In the genomic region with DNA sequence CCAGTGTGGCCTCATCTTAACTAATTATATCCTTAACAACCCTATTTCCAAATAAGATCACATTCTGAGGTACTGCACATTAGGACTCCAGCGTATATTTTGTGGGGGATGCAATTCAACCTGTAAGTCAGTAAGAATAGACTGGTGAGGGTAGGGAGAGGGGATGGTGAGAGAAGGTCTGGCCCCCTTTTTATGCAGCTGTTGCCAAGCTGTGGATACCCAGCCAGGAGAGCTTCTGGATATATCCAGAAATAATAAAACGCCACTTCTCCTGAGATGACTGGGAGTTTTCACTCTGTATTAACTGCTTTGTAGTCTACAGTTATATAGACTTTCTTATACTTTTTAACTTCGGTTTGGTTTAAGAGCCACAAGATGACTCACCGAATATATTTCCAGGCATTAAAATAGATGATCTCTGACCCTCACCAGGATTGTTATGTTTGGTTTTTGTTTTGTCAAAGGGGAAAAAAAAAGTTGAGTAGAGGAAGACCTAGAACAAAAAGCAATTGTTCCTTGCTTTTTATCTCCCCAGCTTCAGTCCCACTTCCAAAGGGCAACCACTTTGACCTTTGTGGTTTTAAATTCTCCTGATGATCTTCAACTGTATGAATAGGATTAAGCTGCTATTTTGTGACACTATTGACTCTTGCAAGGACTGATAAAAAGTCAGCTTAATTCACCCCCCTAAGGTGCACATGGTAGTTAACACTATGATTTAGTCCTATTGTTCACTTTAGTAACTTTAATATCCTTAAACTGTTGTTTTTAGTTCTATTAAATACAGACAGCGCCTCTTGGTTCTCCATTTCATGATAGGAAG, we compare ENCODE assay signal across 13 cellular contexts. TPM values are rescaled to one million over a fixed set of nuclear protein-coding genes. Genes with fewer than 3 reads are reported as not detected.
DNase-seq lines count a peak whose midpoint lies in the region; ATAC-seq and TF ChIP-seq lines count a peak whose summit lies in the region.
"Had no signal": no experiment of that assay in that cellular context is flagged by ENCODE, and none has a peak within 500 bp of the region (broad histone marks: within the 10 kb centered on the region; RNA-seq: fewer than 3 reads in every experiment).

No MANE protein-coding gene starts in this region.

- POLR2A ChIA-PET in PC-3 (lab: Charles Lee; ENCODE audit: unreplicated experiment), result interaction anchor here (0.6 kb wide), 1 partner anchor 709 kb away, joined by 3 read pairs; no protein-coding TSS in a partner anchor

- TF ChIP-seq CTCF in PC-3 (conservative IDR thresholded peaks at IDR 0.05; ENCODE audit: low read depth, low read length) (no peak), endothelial cell (IDR thresholded peaks at IDR 0.05; ENCODE audit: unreplicated experiment) (no peak), nephron (IDR thresholded peaks at IDR 0.05; ENCODE audit: unreplicated experiment in 3 of 3) (no peak)

- H3K4me3 ChIP-seq in PC-3 (ENCODE audit: low read length), result no peak overlapping the region
- H3K4me3 ChIP-seq: prostate gland had no signal

- H3K9me2 ChIP-seq in PC-3 (replicated peaks; ENCODE audit: low read length), result no peaks in the 10 kb centered on the region

- no peaks in the 10 kb centered on the region for H3F3A ChIP-seq in PC-3 (ENCODE audit: low read length, unreplicated experiment)

- H3K4me2 ChIP-seq in PC-3 (ENCODE audit: low read length), result no peak overlapping the region

- H3K27ac Mint-ChIP-seq in endothelial cell (ENCODE audit: unreplicated experiment) (peak overlapping the region; percentile 92), nephron (peak overlapping the region; percentile 15 to 33 (median 18))
- H3K27ac Mint-ChIP-seq: activated CD4-positive, alpha-beta memory T cell treated with anti-CD3 and anti-CD28 coated beads, Interleukin-2, amount 10 ng/mL, durations not matched to agents 7 days and 5 days had no signal

- H3K36me3 Mint-ChIP-seq in endothelial cell (ENCODE audit: low read depth, unreplicated experiment), result peaks cover 6% of the 10 kb centered on the region
- peaks cover 16% of the 10 kb centered on the region for H3K36me3 Mint-ChIP-seq in nephron (ENCODE audit: low read depth)

- CTCF ChIA-PET in PC-3 (lab: Charles Lee), result no interaction called here

- peak; percentile 54 for ATAC-seq in PC-3
- no peak for ATAC-seq in HG02678 (IDR thresholded peaks at IDR 0.05; ENCODE audit: unreplicated experiment)
- ATAC-seq in HG03097 (IDR thresholded peaks at IDR 0.05; ENCODE audit: low FRiP score, unreplicated experiment), result no peak

- H2AFZ ChIP-seq in PC-3 (ENCODE audit: low read length), result no peak overlapping the region

- H3K4me1 ChIP-seq in PC-3 (ENCODE audit: insufficient read depth, low read length), result peaks cover 16% of the 10 kb centered on the region
- H3K4me1 ChIP-seq: prostate gland had no signal

- H3K27ac ChIP-seq in PC-3 (ENCODE audit: low read length), result no peak overlapping the region
- H3K27ac ChIP-seq: C4-2B, prostate gland had no signal

- intact Hi-C loops in PC-3 (cut with micrococcal nuclease), result no loop called here

- H3K27me3 Mint-ChIP-seq in endothelial cell (ENCODE audit: unreplicated experiment), result no peaks in the 10 kb centered on the region
- peaks cover 3% of the 10 kb centered on the region for H3K27me3 Mint-ChIP-seq in nephron (ENCODE audit: low read depth)

- no peaks in the 10 kb centered on the region for H3K36me3 ChIP-seq in PC-3 (ENCODE audit: low read depth, low read length)
- H3K36me3 ChIP-seq: prostate gland had no signal

- no peaks in the 10 kb centered on the region for H3K27me3 ChIP-seq in PC-3 (ENCODE audit: low read length)

- DNase-seq in Caki2 (ENCODE audit: low read depth) (peak; percentile 78), PC-3 (peak; percentile 52), endothelial cell (ENCODE audit: low spot score) (no peak), NCI-H510A treated with DMSO at 0.1 percent for 48 hours (lab: John Stamatoyannopoulos, UW) (no peak), superior temporal gyrus (ENCODE audit: extremely low spot score) (no peak)
- DNase-seq: activated CD4-positive, alpha-beta memory T cell treated with anti-CD3 and anti-CD28 coated beads, Interleukin-2, amount 10 ng/mL, durations not matched to agents 7 days and 5 days; aorta; NCI-H146 had no signal

- no peak overlapping the region for H3K9ac ChIP-seq in PC-3 (ENCODE audit: low read length)

- H3K9me3 Mint-ChIP-seq in endothelial cell (ENCODE audit: unreplicated experiment) (no peaks in the 10 kb centered on the region), nephron (no peaks in the 10 kb centered on the region)
- H3K9me3 Mint-ChIP-seq: activated CD4-positive, alpha-beta memory T cell treated with anti-CD3 and anti-CD28 coated beads, Interleukin-2, amount 10 ng/mL, durations not matched to agents 7 days and 5 days had no signal

- H3K4me3 Mint-ChIP-seq in endothelial cell (ENCODE audit: unreplicated experiment) (no peak overlapping the region), nephron (peak overlapping the region in 1 of 3 experiments; percentile 53)
- H3K4me3 Mint-ChIP-seq: activated CD4-positive, alpha-beta memory T cell treated with anti-CD3 and anti-CD28 coated beads, Interleukin-2, amount 10 ng/mL, durations not matched to agents 7 days and 5 days had no signal

- H3K79me2 ChIP-seq in PC-3 (ENCODE audit: low read length), result no peaks in the 10 kb centered on the region

- no peaks in the 10 kb centered on the region for H3K9me3 ChIP-seq in PC-3 (ENCODE audit: low read length)
- H3K9me3 ChIP-seq: prostate gland had no signal

- peaks cover 64% of the 10 kb centered on the region for H3K4me1 Mint-ChIP-seq in endothelial cell (ENCODE audit: unreplicated experiment)
- H3K4me1 Mint-ChIP-seq in nephron, result peaks cover 28% of the 10 kb centered on the region

- H4K20me1 ChIP-seq in PC-3 (ENCODE audit: low read length), result no peaks in the 10 kb centered on the region

- in situ Hi-C loops in Caki2 (cut with HindIII; ENCODE audit: low pct_unique_long_range_greater_than_20kb, low sequenced_read_pairs), result no loop called here

- no TSS peak for BruUV-seq in PC-3 (replicated peaks; lab: Mats Ljungman, UMichigan)

RNA-seq across cellular contexts. Expression of a gene that starts 3.1 kb away (rescaled TPM):
- 2.1 and 2.3 TPM in 2 replicates for total RNA-seq in Caki2 (2014; rRNA removed; shearing (Covaris generic); ENCODE audit: low replicate concordance)
- total RNA-seq in PC-3 (2014; rRNA removed), result 3.9 and 6.9 TPM in 2 replicates
- total RNA-seq in endothelial cell (ENCODE audit: unreplicated experiment), result 82.4 TPM

RNA-seq across cellular contexts. Expression of a gene that starts 33.6 kb away (rescaled TPM):
- total RNA-seq in Caki2 (2014; rRNA removed; shearing (Covaris generic); ENCODE audit: low replicate concordance), result 0.07 TPM in 1 of 2 replicates, not detected in the other
- total RNA-seq in PC-3 (2014; rRNA removed), result 0.07 TPM in 1 of 2 replicates, not detected in the other
- 0.97 TPM for total RNA-seq in endothelial cell (ENCODE audit: unreplicated experiment)
- total RNA-seq: activated CD4-positive, alpha-beta memory T cell treated with anti-CD3 and anti-CD28 coated beads, Interleukin-2, amount 10 ng/mL, durations not matched to agents 7 days and 5 days had no signal

Comparison
In these comparisons a context has a peak if more than half of its experiments do, and no peak if none do; other contexts are left out.
1. DNase-seq: peak in Caki2 (single experiment) and PC-3 (single experiment); none in endothelial cell (single experiment), NCI-H510A treated with DMSO at 0.1 percent for 48 hours (single experiment) and superior temporal gyrus (single experiment).
2. RNA of a gene that starts 3.1 kb away (total RNA-seq): 82.4 TPM in endothelial cell (single experiment); 3.9 to 6.9 TPM in PC-3 and 2.1 to 2.3 TPM in Caki2; every median in the first group is over 10 times any median in the second.